Comparison of ENCODE assay signal across 19 cellular contexts in the genomic region with DNA sequence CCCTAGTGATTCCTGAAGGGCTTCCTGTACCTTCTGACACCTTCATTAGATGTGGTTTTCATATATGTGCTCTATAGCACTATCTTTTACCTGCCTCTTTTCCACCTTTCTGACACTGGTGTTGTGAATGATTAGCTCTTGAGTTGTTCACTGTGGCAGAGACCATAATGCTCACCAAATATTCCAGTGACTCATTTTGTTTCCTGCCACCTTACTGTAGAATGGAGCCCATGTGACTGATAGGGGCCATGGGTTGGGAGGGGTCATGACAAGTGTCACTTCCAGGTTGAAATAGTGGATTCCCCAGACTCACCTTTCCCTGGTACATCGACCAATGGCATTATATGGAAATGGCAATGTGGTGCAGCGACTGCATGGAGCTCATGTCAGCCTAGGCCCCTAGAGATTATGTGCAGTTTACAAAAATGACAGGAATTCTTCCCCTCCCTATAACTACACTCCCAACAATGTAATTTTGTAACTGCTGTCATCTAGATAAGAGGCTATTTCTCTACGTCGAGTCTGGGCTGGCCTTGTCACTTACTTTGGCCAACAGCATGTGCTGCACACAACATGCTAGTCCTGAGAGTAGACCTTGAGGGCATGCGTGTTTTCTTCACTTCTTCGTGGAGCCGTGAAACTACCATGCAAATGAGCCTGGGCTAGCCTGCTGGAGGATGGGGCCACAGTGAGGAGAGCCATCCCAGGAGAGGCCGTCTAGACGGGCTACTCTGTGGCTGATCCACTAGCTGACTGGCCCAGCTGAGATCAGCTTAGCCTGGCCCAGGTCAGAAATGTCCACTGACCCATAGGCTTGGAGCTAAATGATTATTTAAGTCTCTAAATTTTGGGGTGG.
DNase-seq lines count a peak whose midpoint lies in the region; ATAC-seq and TF ChIP-seq lines count a peak whose summit lies in the region.
"Had no signal": no experiment of that assay in that cellular context is flagged by ENCODE, and none has a peak within 500 bp of the region (broad histone marks: within the 10 kb centered on the region; RNA-seq: fewer than 3 reads in every experiment).

No MANE protein-coding gene starts in this region.

- TF ChIP-seq CTCF in Caco-2 (IDR thresholded peaks at IDR 0.05; ENCODE audit: insufficient read depth in 1 of 2, low read depth in 1 of 2, low read length in 1 of 2, severe bottlenecking in 1 of 2, unreplicated experiment in 1 of 2), result no peak
- TF ChIP-seq CTCF in epithelial cell of esophagus (IDR thresholded peaks at IDR 0.05; ENCODE audit: insufficient read depth, low read depth, low read length, missing control alignments), result no peak
- no peak for TF ChIP-seq CTCF in neural progenitor cell (IDR thresholded peaks at IDR 0.05)
- no peak for TF ChIP-seq CTCF in A673 (conservative IDR thresholded peaks at IDR 0.05; ENCODE audit: low read depth, low read length)

- no peak overlapping the region for H3K4me3 ChIP-seq in Caco-2 (ENCODE audit: low read depth, low read length)
- no peak overlapping the region for H3K4me3 ChIP-seq in epithelial cell of esophagus (ENCODE audit: low read length)
- no peak overlapping the region for H3K4me3 ChIP-seq in neural progenitor cell
- H3K4me3 ChIP-seq in A673 (ENCODE audit: low read depth, low read length, poor library complexity, severe bottlenecking), result no peak overlapping the region

- peaks cover 16% of the 10 kb centered on the region for H3K4me1 ChIP-seq in Caco-2
- no peaks in the 10 kb centered on the region for H3K4me1 ChIP-seq in neural progenitor cell
- no peaks in the 10 kb centered on the region for H3K4me1 ChIP-seq in A673 (ENCODE audit: insufficient read depth, low read length, poor library complexity, severe bottlenecking)

- POLR2A ChIA-PET in Caco-2 (lab: Charles Lee) (no interaction called here), A673 (lab: Charles Lee; ENCODE audit: low non-redundant PET) (no interaction called here)

- H2AFZ ChIP-seq in neural progenitor cell (replicated peaks), result no peak overlapping the region

- intact Hi-C loops in Caco-2 (cut with micrococcal nuclease; ENCODE audit: unreplicated experiment), result no loop called here
- intact Hi-C loops in A673 (cut with micrococcal nuclease; ENCODE audit: unreplicated experiment), result no loop called here

- no peaks in the 10 kb centered on the region for H3K9me3 ChIP-seq in Caco-2
- H3K9me3 ChIP-seq in neural progenitor cell (ENCODE audit: low read depth), result no peaks in the 10 kb centered on the region
- H3K9me3 ChIP-seq in A673 (ENCODE audit: low read depth, low read length, poor library complexity, severe bottlenecking), result no peaks in the 10 kb centered on the region

- H3K4me3 Mint-ChIP-seq in Caco-2 (ENCODE audit: unreplicated experiment), result no peak overlapping the region
- no peak overlapping the region for H3K4me3 Mint-ChIP-seq in neural progenitor cell
- no peak overlapping the region for H3K4me3 Mint-ChIP-seq in activated CD8-positive, alpha-beta memory T cell treated with anti-CD3 and anti-CD28 coated beads, Interleukin-2, amount 10 ng/mL, durations not matched to agents 7 days and 5 days
- H3K4me3 Mint-ChIP-seq: B cell; CD4-positive, alpha-beta T cell had no signal

- H3K36me3 Mint-ChIP-seq in Caco-2 (ENCODE audit: insufficient read depth, unreplicated experiment), result peaks cover 6% of the 10 kb centered on the region
- H3K36me3 Mint-ChIP-seq in neural progenitor cell, result no peaks in the 10 kb centered on the region
- no peaks in the 10 kb centered on the region for H3K36me3 Mint-ChIP-seq in activated CD8-positive, alpha-beta memory T cell treated with anti-CD3 and anti-CD28 coated beads, Interleukin-2, amount 10 ng/mL, durations not matched to agents 7 days and 5 days

- CTCF ChIA-PET in Caco-2 (lab: Charles Lee), result interaction anchor here (1.3 kb wide), 1 partner anchor 15 kb away, joined by 6 read pairs; no protein-coding TSS in a partner anchor
- CTCF ChIA-PET in activated CD8-positive, alpha-beta memory T cell treated with anti-CD3 and anti-CD28 coated beads, Interleukin-2, amount 10 ng/mL, durations not matched to agents 7 days and 5 days (lab: Charles Lee), result no interaction called here
- CTCF ChIA-PET in A673 (lab: Charles Lee), result no interaction called here

- H3K9me3 Mint-ChIP-seq in Caco-2 (ENCODE audit: unreplicated experiment) (no peaks in the 10 kb centered on the region), neural progenitor cell (no peaks in the 10 kb centered on the region)
- no peaks in the 10 kb centered on the region for H3K9me3 Mint-ChIP-seq in activated CD8-positive, alpha-beta memory T cell treated with anti-CD3 and anti-CD28 coated beads, Interleukin-2, amount 10 ng/mL, durations not matched to agents 7 days and 5 days (ENCODE audit: low read depth)
- H3K9me3 Mint-ChIP-seq: CD4-positive, alpha-beta T cell had no signal

- H3K27ac ChIP-seq in neural progenitor cell (no peak overlapping the region), A673 (ENCODE audit: low read depth, low read length, poor library complexity, severe bottlenecking) (no peak overlapping the region)

- H3F3A ChIP-seq in neural progenitor cell (ENCODE audit: low read depth), result no peaks in the 10 kb centered on the region

- H3K27ac Mint-ChIP-seq in Caco-2 (ENCODE audit: unreplicated experiment) (peak overlapping the region; percentile 67), neural progenitor cell (peak overlapping the region; percentile 15)
- no peak overlapping the region for H3K27ac Mint-ChIP-seq in activated CD8-positive, alpha-beta memory T cell treated with anti-CD3 and anti-CD28 coated beads, Interleukin-2, amount 10 ng/mL, durations not matched to agents 7 days and 5 days
- H3K27ac Mint-ChIP-seq: B cell; CD4-positive, alpha-beta T cell had no signal

- H3K27me3 ChIP-seq in Caco-2 (replicated peaks; ENCODE audit: control insufficient read depth, insufficient read depth, low read length) (no peaks in the 10 kb centered on the region), neural progenitor cell (no peaks in the 10 kb centered on the region), A673 (replicated peaks; ENCODE audit: insufficient read depth, low read depth, low read length, poor library complexity) (no peaks in the 10 kb centered on the region)

- DNase-seq in activated CD4-positive, CD25-positive, alpha-beta regulatory T cell treated with anti-CD3 and anti-CD28 coated beads, Interleukin-2, amount 50 U/mL, for 72 hours, result no peak
- DNase-seq in Caco-2 (peak; percentile 46 to 63), epithelial cell of esophagus (ENCODE audit: low read depth) (peak; percentile 15), neural progenitor cell (ENCODE audit: low spot score) (no peak), C1 segment of cervical spinal cord (lab: John Stamatoyannopoulos, UW) (no peak), A673 (ENCODE audit: low spot score) (no peak)
- DNase-seq in activated CD8-positive, alpha-beta memory T cell treated with anti-CD3 and anti-CD28 coated beads, Interleukin-2, amount 10 ng/mL, durations not matched to agents 7 days and 5 days, result no peak
- DNase-seq: 8988T; CD4-positive, alpha-beta T cell; MM.1S; NCI-H1092; NCI-H1436 treated with DMSO at 0.1 percent for 48 hours; NCI-H2081; NCI-H2171 treated with DMSO at 0.1 percent for 48 hours; NCI-H446; NCI-H526 treated with DMSO at 0.1 percent for 48 hours had no signal

- no peaks in the 10 kb centered on the region for H3K27me3 Mint-ChIP-seq in Caco-2 (ENCODE audit: insufficient read depth, unreplicated experiment)
- peaks cover 4% of the 10 kb centered on the region for H3K27me3 Mint-ChIP-seq in neural progenitor cell (ENCODE audit: insufficient read depth, low read depth)
- no peaks in the 10 kb centered on the region for H3K27me3 Mint-ChIP-seq in activated CD8-positive, alpha-beta memory T cell treated with anti-CD3 and anti-CD28 coated beads, Interleukin-2, amount 10 ng/mL, durations not matched to agents 7 days and 5 days
- H3K27me3 Mint-ChIP-seq: B cell had no signal

- peaks cover 16% of the 10 kb centered on the region for H3K4me1 Mint-ChIP-seq in Caco-2 (ENCODE audit: low read depth, unreplicated experiment)
- peaks cover 27% of the 10 kb centered on the region for H3K4me1 Mint-ChIP-seq in neural progenitor cell
- no peaks in the 10 kb centered on the region for H3K4me1 Mint-ChIP-seq in activated CD8-positive, alpha-beta memory T cell treated with anti-CD3 and anti-CD28 coated beads, Interleukin-2, amount 10 ng/mL, durations not matched to agents 7 days and 5 days
- H3K4me1 Mint-ChIP-seq: B cell had no signal

- H3K36me3 ChIP-seq in Caco-2 (ENCODE audit: control insufficient read depth, insufficient read depth, low read length), result no peaks in the 10 kb centered on the region
- H3K36me3 ChIP-seq in neural progenitor cell, result no peaks in the 10 kb centered on the region
- no peaks in the 10 kb centered on the region for H3K36me3 ChIP-seq in A673 (ENCODE audit: insufficient read depth, low read length, poor library complexity, severe bottlenecking)

- ATAC-seq in activated CD4-positive, CD25-positive, alpha-beta regulatory T cell treated with anti-CD3 and anti-CD28 coated beads, Interleukin-2, amount 50 U/mL, for 24 hours, result peak; percentile 30 to 44
- no peak for ATAC-seq in activated CD8-positive, alpha-beta memory T cell treated with anti-CD3 and anti-CD28 coated beads, Interleukin-2, amount 10 ng/mL, durations not matched to agents 7 days and 5 days
- ATAC-seq: Right ventricle myocardium inferior had no signal

- no peaks in the 10 kb centered on the region for H4K20me1 ChIP-seq in neural progenitor cell (ENCODE audit: low read depth)

- BruUV-seq in Caco-2 (replicated peaks; lab: Mats Ljungman, UMichigan), result no TSS peak
- no TSS peak for BruUV-seq in A673 (replicated peaks; lab: Mats Ljungman, UMichigan)

- H3K9ac ChIP-seq in neural progenitor cell, result no peak overlapping the region

- no peak overlapping the region for H3K4me2 ChIP-seq in neural progenitor cell

- H3K79me2 ChIP-seq in neural progenitor cell (ENCODE audit: low read depth), result no peaks in the 10 kb centered on the region

Comparison
In these comparisons a context has a peak if more than half of its experiments do, and no peak if none do; other contexts are left out.
1. DNase-seq: peak in Caco-2 (2 of 2) and epithelial cell of esophagus (single experiment); none in activated CD4-positive, CD25-positive, alpha-beta regulatory T cell treated with anti-CD3 and anti-CD28 coated beads, Interleukin-2, amount 50 U/mL, for 72 hours (single experiment), neural progenitor cell (single experiment), activated CD8-positive, alpha-beta memory T cell treated with anti-CD3 and anti-CD28 coated beads, Interleukin-2, amount 10 ng/mL, durations not matched to agents 7 days and 5 days (single experiment), C1 segment of cervical spinal cord (0 of 14) and A673 (single experiment).